15 cellular contexts compared by ENCODE assay signal in the genomic region with DNA sequence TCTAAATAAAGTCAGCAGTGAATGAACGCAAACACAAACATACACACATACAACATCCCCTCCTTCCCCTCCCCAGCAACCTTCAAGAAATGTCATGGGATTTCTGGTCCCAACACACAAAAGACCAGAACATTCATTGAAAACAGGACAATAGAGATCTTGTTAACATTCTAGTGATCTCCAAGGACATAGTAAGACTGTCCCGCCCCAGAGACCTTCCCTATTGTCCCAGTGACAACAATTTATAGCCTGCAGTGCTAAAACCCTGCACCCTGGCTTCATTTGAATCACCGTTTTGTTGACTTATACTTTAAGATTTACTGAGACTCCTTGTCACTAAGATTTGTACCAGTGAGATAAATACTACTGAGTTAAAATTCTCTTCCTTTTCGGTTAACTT.
"Had no signal": no experiment of that assay in that cellular context is flagged by ENCODE, and none has a peak within 500 bp of the region (broad histone marks: within the 10 kb centered on the region; RNA-seq: fewer than 3 reads in every experiment).

No MANE protein-coding gene starts in this region.

- H3K9me3 Mint-ChIP-seq: activated CD4-positive, alpha-beta memory T cell treated with anti-CD3 and anti-CD28 coated beads for 36 hours; activated naive CD4-positive, alpha-beta T cell treated with anti-CD3 and anti-CD28 coated beads, Interleukin-2, amount 10 ng/mL, durations not matched to agents 7 days and 5 days; activated T-cell treated with anti-CD3 and anti-CD28 coated beads, Interleukin-2, amount 50 U/mL, for 24 hours; effector memory CD8-positive, alpha-beta T cell; stimulated activated naive B cell treated with anti-CD40 and anti-IgM and Interleukin-4, amounts not matched to agents 10 μg/mL and 1 μg/mL and 100 μg/mL, for 72 hours had no signal

- ATAC-seq: effector memory CD8-positive, alpha-beta T cell; gastroesophageal sphincter; stimulated activated naive B cell treated with anti-CD40 and anti-IgM and Interleukin-4, amounts not matched to agents 10 μg/mL and 1 μg/mL and 100 μg/mL, for 72 hours had no signal

- H3K36me3 Mint-ChIP-seq: activated CD4-positive, alpha-beta memory T cell treated with anti-CD3 and anti-CD28 coated beads for 36 hours; activated naive CD4-positive, alpha-beta T cell treated with anti-CD3 and anti-CD28 coated beads, Interleukin-2, amount 10 ng/mL, durations not matched to agents 7 days and 5 days; stimulated activated naive B cell treated with anti-CD40 and anti-IgM and Interleukin-4, amounts not matched to agents 10 μg/mL and 1 μg/mL and 100 μg/mL, for 72 hours had no signal

- H3K27ac Mint-ChIP-seq: activated CD4-positive, alpha-beta memory T cell treated with anti-CD3 and anti-CD28 coated beads for 36 hours; activated naive CD4-positive, alpha-beta T cell treated with anti-CD3 and anti-CD28 coated beads, Interleukin-2, amount 10 ng/mL, durations not matched to agents 7 days and 5 days; activated T-cell treated with anti-CD3 and anti-CD28 coated beads, Interleukin-2, amount 50 U/mL, for 24 hours; effector memory CD8-positive, alpha-beta T cell; stimulated activated naive B cell treated with anti-CD40 and anti-IgM and Interleukin-4, amounts not matched to agents 10 μg/mL and 1 μg/mL and 100 μg/mL, for 72 hours had no signal

- H3K27me3 ChIP-seq: ascending aorta, breast epithelium, gastroesophageal sphincter, tibial artery, uterus had no signal

- H3K4me3 ChIP-seq: ascending aorta, breast epithelium, gastroesophageal sphincter, tibial artery, uterus had no signal

- H3K27ac ChIP-seq: ascending aorta, breast epithelium, gastroesophageal sphincter, parathyroid adenoma, tibial artery, uterus, VCaP had no signal

- H3K4me1 Mint-ChIP-seq: activated naive CD4-positive, alpha-beta T cell treated with anti-CD3 and anti-CD28 coated beads, Interleukin-2, amount 10 ng/mL, durations not matched to agents 7 days and 5 days; stimulated activated naive B cell treated with anti-CD40 and anti-IgM and Interleukin-4, amounts not matched to agents 10 μg/mL and 1 μg/mL and 100 μg/mL, for 72 hours had no signal

- H3K9ac ChIP-seq: parathyroid adenoma had no signal

- DNase-seq: activated CD4-positive, alpha-beta memory T cell treated with anti-CD3 and anti-CD28 coated beads for 36 hours; activated naive CD4-positive, alpha-beta T cell treated with anti-CD3 and anti-CD28 coated beads, Interleukin-2, amount 10 ng/mL, durations not matched to agents 7 days and 5 days; activated T-cell treated with anti-CD3 and anti-CD28 coated beads, Interleukin-2, amount 50 U/mL, for 24 hours; cerebellar nuclear complex; effector memory CD8-positive, alpha-beta T cell; kidney; stimulated activated CD4-positive, alpha-beta T cell treated with anti-CD3 and anti-CD28 coated beads, Interleukin-2, amount 100 ng/mL, for 48 hours; stimulated activated naive B cell treated with anti-CD40 and anti-IgM and Interleukin-4, amounts not matched to agents 10 μg/mL and 1 μg/mL and 100 μg/mL, for 72 hours; tibial artery; uterus had no signal

- H3K4me3 Mint-ChIP-seq: activated CD4-positive, alpha-beta memory T cell treated with anti-CD3 and anti-CD28 coated beads for 36 hours; activated naive CD4-positive, alpha-beta T cell treated with anti-CD3 and anti-CD28 coated beads, Interleukin-2, amount 10 ng/mL, durations not matched to agents 7 days and 5 days; activated T-cell treated with anti-CD3 and anti-CD28 coated beads, Interleukin-2, amount 50 U/mL, for 24 hours; effector memory CD8-positive, alpha-beta T cell; stimulated activated naive B cell treated with anti-CD40 and anti-IgM and Interleukin-4, amounts not matched to agents 10 μg/mL and 1 μg/mL and 100 μg/mL, for 72 hours had no signal

- H3K9me3 ChIP-seq: ascending aorta, breast epithelium, gastroesophageal sphincter, tibial artery, uterus had no signal

- H3K36me3 ChIP-seq: ascending aorta, breast epithelium, gastroesophageal sphincter, tibial artery, uterus had no signal

- H3K4me1 ChIP-seq: ascending aorta, breast epithelium, gastroesophageal sphincter, parathyroid adenoma, tibial artery, uterus had no signal

- H3K27me3 Mint-ChIP-seq: activated naive CD4-positive, alpha-beta T cell treated with anti-CD3 and anti-CD28 coated beads, Interleukin-2, amount 10 ng/mL, durations not matched to agents 7 days and 5 days; activated T-cell treated with anti-CD3 and anti-CD28 coated beads, Interleukin-2, amount 50 U/mL, for 24 hours; stimulated activated naive B cell treated with anti-CD40 and anti-IgM and Interleukin-4, amounts not matched to agents 10 μg/mL and 1 μg/mL and 100 μg/mL, for 72 hours had no signal
